Comparison of ENCODE assay signal across 9 cellular contexts in genomic region chr10:122462533-122463465, GRCh38. TPM values are rescaled to one million over a fixed set of nuclear protein-coding genes. Genes with fewer than 3 reads are reported as not detected.
DNase-seq lines count a peak whose midpoint lies in the region; ATAC-seq, FAIRE-seq and TF ChIP-seq lines count a peak whose summit lies in the region.
"Had no signal": no experiment of that assay in that cellular context is flagged by ENCODE, and none has a peak within 500 bp of the region (broad histone marks: within the 10 kb centered on the region; RNA-seq: fewer than 3 reads in every experiment).

No MANE protein-coding gene starts in this region.

- intact Hi-C loops in activated T-helper 1 cell treated with anti-CD3 and anti-CD28 coated beads, Interleukin-12 subunit alpha, Interleukin-12 subunit beta, Interleukin-2, Interleukin-4 antibody, amounts not matched to agents 30 ng/mL and 10 ng/mL and 1 ng/mL, durations not matched to agents 14 hours and 24 hours and 36 hours (cut with micrococcal nuclease) = loop anchor here (10.0 kb wide), 1 partner anchor 672 kb away; the partner anchor contains the start of gene HMX3
- intact Hi-C loops in Right ventricle myocardium superior (cut with DNase I) (no loop called here), pancreas (cut with DNase I) (no loop called here)

- DNase-seq in GM23248 (peak; percentile 78), Right ventricle myocardium superior (peak; percentile 84), pancreas (peak in 1 of 6 donors; percentile 67), GOT3 (lab: John Stamatoyannopoulos, UW) (no peak)
- no peak for DNase-seq in activated T-helper 1 cell treated with anti-CD3 and anti-CD28 coated beads, Interleukin-12 subunit alpha, Interleukin-12 subunit beta, Interleukin-2, Interleukin-4 antibody, amounts not matched to agents 30 ng/mL and 10 ng/mL and 1 ng/mL, durations not matched to agents 14 hours and 24 hours and 36 hours (ENCODE audit: low spot score)

- H3K36me3 Mint-ChIP-seq in activated T-helper 1 cell treated with anti-CD3 and anti-CD28 coated beads, Interleukin-12 subunit alpha, Interleukin-12 subunit beta, Interleukin-2, Interleukin-4 antibody, amounts not matched to agents 30 ng/mL and 10 ng/mL and 1 ng/mL, durations not matched to agents 14 hours and 24 hours and 36 hours (ENCODE audit: low read depth) = no peaks in the 10 kb centered on the region

- peaks cover 49% of the 10 kb centered on the region for H3K79me2 ChIP-seq in GM23248 (ENCODE audit: insufficient read depth)

- no peak overlapping the region for H3K27ac Mint-ChIP-seq in activated T-helper 1 cell treated with anti-CD3 and anti-CD28 coated beads, Interleukin-12 subunit alpha, Interleukin-12 subunit beta, Interleukin-2, Interleukin-4 antibody, amounts not matched to agents 30 ng/mL and 10 ng/mL and 1 ng/mL, durations not matched to agents 14 hours and 24 hours and 36 hours

- no peaks in the 10 kb centered on the region for H3K36me3 ChIP-seq in GM23248 (ENCODE audit: low read depth)
- H3K36me3 ChIP-seq in pancreas = no peaks in the 10 kb centered on the region
- H3K36me3 ChIP-seq: neutrophil had no signal

- peak overlapping the region; percentile 91 for H3K4me2 ChIP-seq in GM23248 (ENCODE audit: unreplicated experiment)

- no peaks in the 10 kb centered on the region for H3K27me3 ChIP-seq in GM23248 (replicated peaks; ENCODE audit: insufficient read depth)
- H3K27me3 ChIP-seq in pancreas = no peaks in the 10 kb centered on the region

- H3K27me3 Mint-ChIP-seq in activated T-helper 1 cell treated with anti-CD3 and anti-CD28 coated beads, Interleukin-12 subunit alpha, Interleukin-12 subunit beta, Interleukin-2, Interleukin-4 antibody, amounts not matched to agents 30 ng/mL and 10 ng/mL and 1 ng/mL, durations not matched to agents 14 hours and 24 hours and 36 hours (ENCODE audit: insufficient read depth) = peaks cover 62% of the 10 kb centered on the region

- no peak for TF ChIP-seq CTCF in pancreas (IDR thresholded peaks at IDR 0.05)

- H3K4me3 Mint-ChIP-seq in activated T-helper 1 cell treated with anti-CD3 and anti-CD28 coated beads, Interleukin-12 subunit alpha, Interleukin-12 subunit beta, Interleukin-2, Interleukin-4 antibody, amounts not matched to agents 30 ng/mL and 10 ng/mL and 1 ng/mL, durations not matched to agents 14 hours and 24 hours and 36 hours = peak overlapping the region; percentile 73

- no peaks in the 10 kb centered on the region for H4K20me1 ChIP-seq in GM23248 (ENCODE audit: insufficient read depth)

- H3K27ac ChIP-seq in GM23248 (peak overlapping the region; percentile 66), pancreas (peak overlapping the region in 1 of 4 donors; percentile 19)
- H3K27ac ChIP-seq: neutrophil had no signal

- H3K4me3 ChIP-seq in GM23248 (peak overlapping the region; percentile 74), pancreas (peak overlapping the region; percentile 54 to 79 (median 56))

- WGBS in GM23248 (ENCODE audit: low coverage in 1 of 2, low lambda C conversion rate in 2 of 2, missing lambda C conversion rate in 2 of 2), 2 experiments = 1% methylated on average over 47 of the region's 47 CpGs
- WGBS in pancreas, 2 donors = 27 to 30% methylated on average over 47 of the region's 47 CpGs

- peak; percentile 58 for ATAC-seq in Right ventricle myocardium superior (ENCODE audit: poor library complexity)
- peak; percentile 28 to 45 (median 36) for ATAC-seq in pancreas
- ATAC-seq in HG03045 (IDR thresholded peaks at IDR 0.05; ENCODE audit: unreplicated experiment) = no peak
- ATAC-seq in GM18498 (IDR thresholded peaks at IDR 0.05; ENCODE audit: unreplicated experiment) = no peak
- ATAC-seq in HG02938 (IDR thresholded peaks at IDR 0.05; ENCODE audit: unreplicated experiment) = no peak

- H3F3A ChIP-seq in GM23248 (ENCODE audit: insufficient read depth) = peaks cover 4% of the 10 kb centered on the region

- peak overlapping the region; percentile 81 for H3K9ac ChIP-seq in GM23248

- no peaks in the 10 kb centered on the region for H3K9me3 Mint-ChIP-seq in activated T-helper 1 cell treated with anti-CD3 and anti-CD28 coated beads, Interleukin-12 subunit alpha, Interleukin-12 subunit beta, Interleukin-2, Interleukin-4 antibody, amounts not matched to agents 30 ng/mL and 10 ng/mL and 1 ng/mL, durations not matched to agents 14 hours and 24 hours and 36 hours

- peak overlapping the region; percentile 64 for H2AFZ ChIP-seq in GM23248

- in situ Hi-C loops in GM23248 (cut with MboI) = no loop called here

- peaks cover 5% of the 10 kb centered on the region for H3K4me1 Mint-ChIP-seq in activated T-helper 1 cell treated with anti-CD3 and anti-CD28 coated beads, Interleukin-12 subunit alpha, Interleukin-12 subunit beta, Interleukin-2, Interleukin-4 antibody, amounts not matched to agents 30 ng/mL and 10 ng/mL and 1 ng/mL, durations not matched to agents 14 hours and 24 hours and 36 hours (ENCODE audit: low read depth)

- no peak for FAIRE-seq in pancreas (lab: Jason Lieb, UNC)

- H3K4me1 ChIP-seq in GM23248 (ENCODE audit: insufficient read depth) (0 out of 2 replicates have a peak, but pooled peaks cover 18% of the 10 kb centered on the region), pancreas (no peaks in the 10 kb centered on the region)

- H3K9me3 ChIP-seq in GM23248 (ENCODE audit: low read depth) (no peaks in the 10 kb centered on the region), pancreas (no peaks in the 10 kb centered on the region)
- H3K9me3 ChIP-seq: neutrophil had no signal

- no peaks in the 10 kb centered on the region for H3K9me2 ChIP-seq in GM23248 (ENCODE audit: insufficient read depth)

RNA-seq across cellular contexts. Expression of gene HTRA1, which starts 1.4 kb away (rescaled TPM):
- 395 and 405 TPM in 2 replicates for total RNA-seq in GM23248 (2014; rRNA removed; shearing (Covaris generic))
- polyA plus RNA-seq in GM23248 (2016; fragmentation: Nextera tagmentation; extraction: Ambion mirVana) (220 and 303 TPM in 2 replicates), pancreas (10 to 100 TPM; 19.2 to 20.0 TPM)
- not detected in 2 replicates for total RNA-seq in activated T-helper 1 cell treated with anti-CD3 and anti-CD28 coated beads, Interleukin-12 subunit alpha, Interleukin-12 subunit beta, Interleukin-2, Interleukin-4 antibody, amounts not matched to agents 30 ng/mL and 10 ng/mL and 1 ng/mL, durations not matched to agents 14 hours and 24 hours and 36 hours
- total RNA-seq in Right ventricle myocardium superior (40.9 TPM), pancreas (10 to 100 TPM; 10.4 to 83.0 (median 21.7) TPM)

RNA-seq across cellular contexts. Expression of gene ARMS2, which starts 8.3 kb away (rescaled TPM):
- not detected in 2 replicates for total RNA-seq in GM23248 (2014; rRNA removed; shearing (Covaris generic))
- polyA plus RNA-seq in GM23248 (2016; fragmentation: Nextera tagmentation; extraction: Ambion mirVana) (not detected in 2 replicates), pancreas (not detected)
- total RNA-seq in activated T-helper 1 cell treated with anti-CD3 and anti-CD28 coated beads, Interleukin-12 subunit alpha, Interleukin-12 subunit beta, Interleukin-2, Interleukin-4 antibody, amounts not matched to agents 30 ng/mL and 10 ng/mL and 1 ng/mL, durations not matched to agents 14 hours and 24 hours and 36 hours = not detected in 2 replicates
- total RNA-seq in Right ventricle myocardium superior (not detected), pancreas (not detected)

Comparison
In these comparisons a context has a peak if more than half of its experiments do, and no peak if none do; other contexts are left out.
1. DNase-seq: peak in GM23248 (single experiment) and Right ventricle myocardium superior (single experiment); none in activated T-helper 1 cell treated with anti-CD3 and anti-CD28 coated beads, Interleukin-12 subunit alpha, Interleukin-12 subunit beta, Interleukin-2, Interleukin-4 antibody, amounts not matched to agents 30 ng/mL and 10 ng/mL and 1 ng/mL, durations not matched to agents 14 hours and 24 hours and 36 hours (single experiment) and GOT3 (single experiment).
2. ATAC-seq: peak in Right ventricle myocardium superior (single experiment) and pancreas (4 of 4); none in HG03045 (single experiment), GM18498 (single experiment) and HG02938 (single experiment).
3. RNA of gene HTRA1, which starts 1.4 kb away (total RNA-seq): 395 to 405 TPM in GM23248, 40.9 TPM in Right ventricle myocardium superior (single experiment) and 10.4 to 83.0 TPM in pancreas; not detected in activated T-helper 1 cell treated with anti-CD3 and anti-CD28 coated beads, Interleukin-12 subunit alpha, Interleukin-12 subunit beta, Interleukin-2, Interleukin-4 antibody, amounts not matched to agents 30 ng/mL and 10 ng/mL and 1 ng/mL, durations not matched to agents 14 hours and 24 hours and 36 hours; every median in the first group is over 10 times any median in the second.